16 cellular contexts compared by ENCODE assay signal in the genomic region with DNA sequence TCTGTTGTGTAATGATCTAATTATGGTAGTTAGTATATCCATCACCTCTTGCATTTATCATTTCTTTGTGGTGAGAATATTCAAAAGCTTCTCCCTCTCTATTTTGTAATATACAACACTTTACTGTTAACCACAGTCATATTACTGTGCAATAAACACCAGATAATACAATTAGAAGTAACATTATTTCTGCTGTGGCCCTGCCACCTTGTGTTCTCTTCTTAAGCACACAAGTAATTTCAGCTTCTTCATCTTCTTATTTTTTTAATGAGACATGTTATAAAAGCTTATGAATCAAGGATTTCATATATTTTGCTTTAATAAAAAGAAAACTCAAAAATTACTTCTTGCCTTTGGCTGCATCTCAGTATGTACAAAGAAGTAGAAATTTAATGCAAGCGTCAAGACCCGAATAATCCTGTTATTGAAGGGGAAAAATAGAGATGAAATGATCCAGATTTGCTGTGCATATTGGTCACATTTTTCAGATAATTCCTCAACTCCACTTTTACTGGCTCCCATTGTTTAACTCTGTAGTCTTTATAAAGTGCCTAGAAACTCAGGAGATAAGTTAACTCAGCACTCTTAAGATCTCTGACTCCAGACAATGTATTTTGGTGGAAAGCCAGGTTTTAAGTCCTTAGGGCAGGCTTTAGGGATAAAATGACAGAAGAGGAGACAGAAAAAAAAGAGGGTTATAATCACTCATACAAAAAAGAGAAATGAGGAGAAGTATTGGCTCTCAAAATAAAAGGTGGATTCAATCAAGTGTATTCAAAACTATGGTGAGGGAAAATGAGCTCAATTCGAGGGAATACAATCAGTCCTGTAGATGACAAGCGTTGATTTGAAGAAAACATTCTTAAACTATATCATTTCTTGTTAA.
DNase-seq lines count a peak whose midpoint lies in the region; ATAC-seq and TF ChIP-seq lines count a peak whose summit lies in the region.
"Had no signal": no experiment of that assay in that cellular context is flagged by ENCODE, and none has a peak within 500 bp of the region (broad histone marks: within the 10 kb centered on the region; RNA-seq: fewer than 3 reads in every experiment).

No MANE protein-coding gene starts in this region.

- DNase-seq in AG04449 (ENCODE audit: low read depth, low spot score) (peak; percentile 12), HCEC 1CT (peak; percentile 14), astrocyte of the cerebellum (ENCODE audit: low read depth) (peak; percentile 36), foreskin fibroblast (peak; percentile 35 to 73), GM10248 (ENCODE audit: extremely low spot score) (no peak), NCI-H1694 treated with DMSO at 0.1 percent for 48 hours (lab: John Stamatoyannopoulos, UW) (no peak)
- DNase-seq: GOT3, NCI-H1436, ovary, Peyer's patch, stomach had no signal

- POLR2A ChIA-PET in AG04449 (lab: Yijun Ruan, JAX) (no interaction called here), GM10248 (lab: Yijun Ruan, JAX) (no interaction called here)

- H3K4me3 ChIP-seq in AG04449 (ENCODE audit: low read depth, low read length) (no peak overlapping the region), astrocyte of the cerebellum (ENCODE audit: low read depth, low read length) (no peak overlapping the region), foreskin fibroblast (ENCODE audit: low read depth in 1 of 2, low read length in 2 of 2) (no peak overlapping the region)
- H3K4me3 ChIP-seq: coronary artery, esophagus muscularis mucosa, ovary, Peyer's patch, stomach had no signal

- in situ Hi-C loops in astrocyte of the cerebellum (cut with HindIII; ENCODE audit: low sequenced_read_pairs) = no loop called here

- no peak for ATAC-seq in HG02938 (IDR thresholded peaks at IDR 0.05; ENCODE audit: unreplicated experiment)
- ATAC-seq in GM18858 (IDR thresholded peaks at IDR 0.05; ENCODE audit: unreplicated experiment) = no peak
- ATAC-seq: activated CD4-positive, CD25-positive, alpha-beta regulatory T cell treated with anti-CD3 and anti-CD28 coated beads, Interleukin-2, amount 50 U/mL, for 24 hours had no signal

- CTCF ChIA-PET in AG04449 (lab: Yijun Ruan, JAX) (interaction anchor here (0.6 to 2.8 kb wide), 10 partner anchors 8 to 442 kb away, joined by 3 to 9 read pairs (median 5); no protein-coding TSS in a partner anchor), GM10248 (lab: Yijun Ruan, JAX) (interaction anchor here (2.1 kb wide), 1 partner anchor 35 kb away, joined by 4 read pairs; no protein-coding TSS in a partner anchor)

- TF ChIP-seq CTCF in AG04449 (IDR thresholded peaks at IDR 0.05; ENCODE audit: insufficient read depth, low read length, missing control alignments) (peak; percentile 2), astrocyte of the cerebellum (IDR thresholded peaks at IDR 0.05; ENCODE audit: low read depth, low read length, missing control alignments) (no peak), foreskin fibroblast (IDR thresholded peaks at IDR 0.05; ENCODE audit: low read depth, low read length) (peak; percentile 18), GM10248 (IDR thresholded peaks at IDR 0.05; ENCODE audit: control extremely low read depth, extremely low read depth, low read depth, missing control alignments) (no peak)

Comparison
In these comparisons a context has a peak if more than half of its experiments do, and no peak if none do; other contexts are left out.
1. DNase-seq: peak in AG04449 (single experiment), HCEC 1CT (single experiment), astrocyte of the cerebellum (single experiment) and foreskin fibroblast (2 of 2); none in GM10248 (single experiment) and NCI-H1694 treated with DMSO at 0.1 percent for 48 hours (single experiment).
2. CTCF ChIP-seq: peak in AG04449 (single experiment) and foreskin fibroblast (single experiment); none in astrocyte of the cerebellum (single experiment) and GM10248 (single experiment).